1 cellular context compared by ENCODE assay signal in genomic region chr4:55446578-55446922, GRCh38.
TF ChIP-seq lines count a peak whose summit lies in the region.

No MANE protein-coding gene starts in this region.

TF ChIP-seq in SK-N-SH treated with all-trans-retinoic acid at 6 μM for 48 hours, 23 proteins besides CTCF, POLR2A, EP300 and RAD21 (continued from another document):
- TF ChIP-seq TSHZ2 (CRISPR knock-in tag; IDR thresholded peaks at IDR 0.05) (no peak), ZNF565 (CRISPR knock-in tag; conservative IDR thresholded peaks at IDR 0.05; ENCODE audit: low read depth) (no peak), CSRNP3 (CRISPR knock-in tag; IDR thresholded peaks at IDR 0.05) (no peak), ISL1 (CRISPR knock-in tag; IDR thresholded peaks at IDR 0.05) (no peak), BACH2 (CRISPR knock-in tag; IDR thresholded peaks at IDR 0.05; ENCODE audit: borderline replicate concordance) (no peak)
